1 cellular context compared by ENCODE assay signal in the genomic region with DNA sequence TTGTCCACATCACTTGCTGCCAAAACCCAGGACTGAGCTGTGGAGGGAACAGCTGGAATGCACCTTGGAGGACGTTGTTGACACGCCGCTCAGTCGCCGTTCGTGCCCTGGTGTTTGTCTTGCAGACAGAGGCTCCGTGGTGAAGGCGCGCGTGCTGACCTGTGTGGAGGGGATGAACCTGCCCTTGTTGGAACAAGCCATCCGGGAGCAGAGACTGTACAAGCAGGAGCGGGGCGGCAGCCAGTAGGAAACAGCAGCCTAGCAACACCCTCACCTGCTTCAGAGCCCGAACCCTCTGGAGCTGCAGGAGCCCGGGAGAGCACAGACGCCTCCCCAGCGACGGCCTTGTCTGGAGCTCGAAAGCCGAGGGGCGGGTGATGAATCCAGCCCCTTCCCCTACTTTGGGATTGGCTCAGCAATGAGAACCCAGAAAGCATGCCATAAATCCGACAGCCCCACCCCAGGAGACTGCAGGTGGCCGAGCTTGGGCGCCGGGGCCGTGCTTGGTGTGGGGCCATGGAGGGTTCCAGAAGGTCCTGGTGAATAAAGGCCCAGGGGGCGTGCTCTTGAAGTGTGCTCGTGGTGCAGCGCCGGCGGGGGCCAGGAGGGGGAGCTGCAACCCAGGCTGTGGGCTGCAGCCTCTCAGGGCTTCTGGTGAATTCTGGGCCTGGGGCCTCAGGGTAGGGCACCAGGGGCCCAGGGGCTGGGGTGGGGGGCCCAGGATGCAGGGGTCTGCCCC.
TF ChIP-seq lines count a peak whose summit lies in the region.

No MANE protein-coding gene starts in this region.

TF ChIP-seq in HepG2, 621 proteins besides CTCF, POLR2A, EP300 and RAD21 (continued from another document):
- TF ChIP-seq, protein P1, sequence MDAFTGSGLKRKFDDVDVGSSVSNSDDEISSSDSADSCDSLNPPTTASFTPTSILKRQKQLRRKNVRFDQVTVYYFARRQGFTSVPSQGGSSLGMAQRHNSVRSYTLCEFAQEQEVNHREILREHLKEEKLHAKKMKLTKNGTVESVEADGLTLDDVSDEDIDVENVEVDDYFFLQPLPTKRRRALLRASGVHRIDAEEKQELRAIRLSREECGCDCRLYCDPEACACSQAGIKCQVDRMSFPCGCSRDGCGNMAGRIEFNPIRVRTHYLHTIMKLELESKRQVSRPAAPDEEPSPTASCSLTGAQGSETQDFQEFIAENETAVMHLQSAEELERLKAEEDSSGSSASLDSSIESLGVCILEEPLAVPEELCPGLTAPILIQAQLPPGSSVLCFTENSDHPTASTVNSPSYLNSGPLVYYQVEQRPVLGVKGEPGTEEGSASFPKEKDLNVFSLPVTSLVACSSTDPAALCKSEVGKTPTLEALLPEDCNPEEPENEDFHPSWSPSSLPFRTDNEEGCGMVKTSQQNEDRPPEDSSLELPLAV (CRISPR knock-in tag; conservative IDR thresholded peaks at IDR 0.05; ENCODE audit: low read depth): no peak
- TF ChIP-seq ZNF615 (CRISPR knock-in tag; IDR thresholded peaks at IDR 0.05; ENCODE audit: borderline replicate concordance): no peak
- TF ChIP-seq, protein P2, sequence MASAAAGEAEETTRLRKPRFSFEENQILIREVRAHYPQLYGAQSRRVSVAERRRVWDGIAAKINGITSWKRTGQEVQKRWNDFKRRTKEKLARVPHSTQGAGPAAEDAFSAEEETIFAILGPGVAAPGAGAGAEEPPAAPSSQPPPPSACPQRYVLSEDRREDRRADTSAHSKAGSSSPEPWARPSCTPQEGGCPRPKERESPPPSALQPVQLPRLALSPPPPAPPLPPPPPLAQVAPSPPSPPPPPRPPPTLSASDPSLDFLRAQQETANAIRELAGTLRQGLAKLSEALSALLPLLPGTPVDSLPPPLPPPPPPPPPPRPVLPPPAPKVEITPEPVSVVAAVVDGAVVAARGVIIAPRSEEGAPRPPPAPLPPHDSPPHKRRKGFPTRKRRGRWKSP (CRISPR knock-in tag; IDR thresholded peaks at IDR 0.05): no peak
- TF ChIP-seq SMAD3 (CRISPR knock-in tag; IDR thresholded peaks at IDR 0.05): no peak
- TF ChIP-seq ZFYVE20 (CRISPR knock-in tag; IDR thresholded peaks at IDR 0.05; ENCODE audit: borderline replicate concordance, low read depth): no peak
- TF ChIP-seq ZNF12 (CRISPR knock-in tag; IDR thresholded peaks at IDR 0.05): no peak
- no peak for TF ChIP-seq ZEB1 (IDR thresholded peaks at IDR 0.05; ENCODE audit: insufficient replicate concordance, low read depth)
- TF ChIP-seq ZMYM2 (CRISPR knock-in tag; IDR thresholded peaks at IDR 0.05): peak; percentile 65; the same call in 1 of the 2 replicates
- TF ChIP-seq ZNF20 (CRISPR knock-in tag; IDR thresholded peaks at IDR 0.05): no peak
- no peak for TF ChIP-seq ELF1 (CRISPR knock-in tag; IDR thresholded peaks at IDR 0.05)
- TF ChIP-seq CHD4 (IDR thresholded peaks at IDR 0.05; ENCODE audit: borderline replicate concordance, low read length): no peak
- TF ChIP-seq NBN (conservative IDR thresholded peaks at IDR 0.05): no peak
- TF ChIP-seq TOE1 (CRISPR knock-in tag; IDR thresholded peaks at IDR 0.05): no peak
- TF ChIP-seq ZFY (CRISPR knock-in tag; IDR thresholded peaks at IDR 0.05): 0 out of 2 replicates have a peak, but pooled peaks have one; percentile 57
- TF ChIP-seq ZNF484 (CRISPR knock-in tag; IDR thresholded peaks at IDR 0.05; ENCODE audit: borderline replicate concordance, low read depth): no peak
- TF ChIP-seq SAFB2 (CRISPR knock-in tag; IDR thresholded peaks at IDR 0.05; ENCODE audit: borderline replicate concordance, low read depth): peak; percentile 88
- peak; percentile 67; the same call in 1 of the 2 replicates for TF ChIP-seq ZNF749 (CRISPR knock-in tag; IDR thresholded peaks at IDR 0.05; ENCODE audit: borderline replicate concordance)
- TF ChIP-seq BRCA1 (CRISPR knock-in tag; IDR thresholded peaks at IDR 0.05): no peak; the same call in 1 of the 2 replicates
- TF ChIP-seq THAP11 (CRISPR knock-in tag; IDR thresholded peaks at IDR 0.05): peak; percentile 42; the same call in 1 of the 2 replicates
- TF ChIP-seq NR1H2 (CRISPR knock-in tag; IDR thresholded peaks at IDR 0.05; ENCODE audit: borderline replicate concordance, low read depth): no peak
- TF ChIP-seq, protein P3, sequence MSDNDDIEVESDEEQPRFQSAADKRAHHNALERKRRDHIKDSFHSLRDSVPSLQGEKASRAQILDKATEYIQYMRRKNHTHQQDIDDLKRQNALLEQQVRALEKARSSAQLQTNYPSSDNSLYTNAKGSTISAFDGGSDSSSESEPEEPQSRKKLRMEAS (IDR thresholded peaks at IDR 0.05): peak; percentile 80
- TF ChIP-seq, protein P4, sequence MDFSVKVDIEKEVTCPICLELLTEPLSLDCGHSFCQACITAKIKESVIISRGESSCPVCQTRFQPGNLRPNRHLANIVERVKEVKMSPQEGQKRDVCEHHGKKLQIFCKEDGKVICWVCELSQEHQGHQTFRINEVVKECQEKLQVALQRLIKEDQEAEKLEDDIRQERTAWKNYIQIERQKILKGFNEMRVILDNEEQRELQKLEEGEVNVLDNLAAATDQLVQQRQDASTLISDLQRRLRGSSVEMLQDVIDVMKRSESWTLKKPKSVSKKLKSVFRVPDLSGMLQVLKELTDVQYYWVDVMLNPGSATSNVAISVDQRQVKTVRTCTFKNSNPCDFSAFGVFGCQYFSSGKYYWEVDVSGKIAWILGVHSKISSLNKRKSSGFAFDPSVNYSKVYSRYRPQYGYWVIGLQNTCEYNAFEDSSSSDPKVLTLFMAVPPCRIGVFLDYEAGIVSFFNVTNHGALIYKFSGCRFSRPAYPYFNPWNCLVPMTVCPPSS (IDR thresholded peaks at IDR 0.05): no peak
- TF ChIP-seq NFKB2 (CRISPR knock-in tag; IDR thresholded peaks at IDR 0.05; ENCODE audit: borderline replicate concordance): peak; percentile 71; the same call in 1 of the 2 replicates
- 0 out of 2 replicates have a peak, but pooled peaks have one; percentile 28 for TF ChIP-seq SAP130 (CRISPR knock-in tag; IDR thresholded peaks at IDR 0.05; ENCODE audit: low read depth)
- TF ChIP-seq, protein P5, sequence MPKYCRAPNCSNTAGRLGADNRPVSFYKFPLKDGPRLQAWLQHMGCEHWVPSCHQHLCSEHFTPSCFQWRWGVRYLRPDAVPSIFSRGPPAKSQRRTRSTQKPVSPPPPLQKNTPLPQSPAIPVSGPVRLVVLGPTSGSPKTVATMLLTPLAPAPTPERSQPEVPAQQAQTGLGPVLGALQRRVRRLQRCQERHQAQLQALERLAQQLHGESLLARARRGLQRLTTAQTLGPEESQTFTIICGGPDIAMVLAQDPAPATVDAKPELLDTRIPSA (CRISPR knock-in tag; IDR thresholded peaks at IDR 0.05; ENCODE audit: borderline replicate concordance): no peak
- TF ChIP-seq, protein P6, sequence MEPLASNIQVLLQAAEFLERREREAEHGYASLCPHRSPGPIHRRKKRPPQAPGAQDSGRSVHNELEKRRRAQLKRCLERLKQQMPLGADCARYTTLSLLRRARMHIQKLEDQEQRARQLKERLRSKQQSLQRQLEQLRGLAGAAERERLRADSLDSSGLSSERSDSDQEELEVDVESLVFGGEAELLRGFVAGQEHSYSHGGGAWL (CRISPR knock-in tag; IDR thresholded peaks at IDR 0.05): no peak; the same call in 1 of the 2 replicates
- no peak for TF ChIP-seq NFE2 (CRISPR knock-in tag; IDR thresholded peaks at IDR 0.05)
- TF ChIP-seq TAF1 (CRISPR knock-in tag; IDR thresholded peaks at IDR 0.05): no peak
